In genomic region chr7:142628945-142629344, GRCh38 we compare ENCODE assay signal across 30 cellular contexts.
"Had no signal": no experiment of that assay in that cellular context is flagged by ENCODE, and none has a peak within 500 bp of the region (broad histone marks: within the 10 kb centered on the region; RNA-seq: fewer than 3 reads in every experiment).

No MANE protein-coding gene starts in this region.

- H3K36me3 Mint-ChIP-seq: activated naive CD4-positive, alpha-beta T cell treated with anti-CD3 and anti-CD28 coated beads, Interleukin-2, amount 50 U/mL, for 24 hours; activated naive CD8-positive, alpha-beta T cell treated with anti-CD3 and anti-CD28 coated beads for 36 hours had no signal

- ATAC-seq: activated CD4-positive, CD25-positive, alpha-beta regulatory T cell treated with anti-CD3 and anti-CD28 coated beads, Interleukin-2, amount 50 U/mL, for 24 hours; activated CD8-positive, alpha-beta T cell treated with anti-CD3 and anti-CD28 coated beads for 36 hours; activated naive CD8-positive, alpha-beta T cell treated with anti-CD3 and anti-CD28 coated beads, Interleukin-2, amount 50 U/mL, for 24 hours; activated T-cell treated with anti-CD3 and anti-CD28 coated beads, Interleukin-2, amount 50 U/mL, for 4 hours; gastroesophageal sphincter had no signal

- H3K36me3 ChIP-seq: adrenal gland, colonic mucosa, esophagus squamous epithelium, gastroesophageal sphincter, heart right ventricle, WERI-Rb-1 had no signal

- H3K27me3 Mint-ChIP-seq: activated naive CD4-positive, alpha-beta T cell treated with anti-CD3 and anti-CD28 coated beads, Interleukin-2, amount 50 U/mL, for 24 hours had no signal

- H3K9me3 ChIP-seq: adrenal gland, body of pancreas, colonic mucosa, esophagus squamous epithelium, gastroesophageal sphincter, heart right ventricle had no signal

- FAIRE-seq: endometrium had no signal

- H3K4me3 Mint-ChIP-seq: activated B cell treated with CpG ODN at 0.5 μM for 24 hours; activated CD8-positive, alpha-beta T cell treated with anti-CD3 and anti-CD28 coated beads for 36 hours; activated naive CD4-positive, alpha-beta T cell treated with anti-CD3 and anti-CD28 coated beads for 36 hours; activated naive CD4-positive, alpha-beta T cell treated with anti-CD3 and anti-CD28 coated beads, Interleukin-2, amount 50 U/mL, for 24 hours; activated naive CD8-positive, alpha-beta T cell treated with anti-CD3 and anti-CD28 coated beads for 36 hours; activated naive CD8-positive, alpha-beta T cell treated with anti-CD3 and anti-CD28 coated beads, Interleukin-2, amount 50 U/mL, for 24 hours; activated T-cell treated with anti-CD3 and anti-CD28 coated beads, Interleukin-2, amount 50 U/mL, for 4 hours; T-helper 1 cell treated with Interleukin-12 subunit alpha and Interleukin-12 subunit beta and Interleukin-4 antibody, amounts not matched to agents 30 μg/mL and 1 μg/mL, for 36 hours had no signal

- H3K9me3 Mint-ChIP-seq: activated B cell treated with CpG ODN at 0.5 μM for 24 hours; activated CD8-positive, alpha-beta T cell treated with anti-CD3 and anti-CD28 coated beads for 36 hours; activated naive CD4-positive, alpha-beta T cell treated with anti-CD3 and anti-CD28 coated beads for 36 hours; activated naive CD4-positive, alpha-beta T cell treated with anti-CD3 and anti-CD28 coated beads, Interleukin-2, amount 50 U/mL, for 24 hours; activated naive CD8-positive, alpha-beta T cell treated with anti-CD3 and anti-CD28 coated beads for 36 hours; activated naive CD8-positive, alpha-beta T cell treated with anti-CD3 and anti-CD28 coated beads, Interleukin-2, amount 50 U/mL, for 24 hours; activated T-cell treated with anti-CD3 and anti-CD28 coated beads, Interleukin-2, amount 50 U/mL, for 4 hours; activated T-helper 2 cell treated with anti-CD3 and anti-CD28 coated beads, Interferon-gamma antibody, Interleukin-2, Interleukin-4, amounts not matched to agents 10 μg/mL and 5 μg/mL and 100 μg/mL, durations not matched to agents 14 hours and 24 hours and 36 hours; T-helper 1 cell treated with Interleukin-12 subunit alpha and Interleukin-12 subunit beta and Interleukin-4 antibody, amounts not matched to agents 30 μg/mL and 1 μg/mL, for 36 hours had no signal

- H3K27ac ChIP-seq: adrenal gland, colonic mucosa, epithelial cell of prostate, esophagus squamous epithelium, gastroesophageal sphincter, heart right ventricle, WERI-Rb-1 had no signal

- DNase-seq: activated B cell treated with CpG ODN at 0.5 μM for 24 hours; activated CD4-positive, alpha-beta T cell treated with anti-CD3 and anti-CD28 coated beads for 48 hours; activated CD4-positive, alpha-beta T cell treated with anti-CD3 and anti-CD28 coated beads, Interleukin-2, amount 50 U/mL, for 1 hour; activated CD4-positive, alpha-beta T cell treated with anti-CD3 and anti-CD28 coated beads, Interleukin-2, amount 50 U/mL, for 48 hours; activated CD8-positive, alpha-beta memory T cell treated with anti-CD3 and anti-CD28 coated beads for 24 hours; activated CD8-positive, alpha-beta T cell treated with anti-CD3 and anti-CD28 coated beads for 36 hours; activated effector memory CD4-positive, alpha-beta T cell treated with anti-CD3 and anti-CD28 coated beads, Interleukin-2, amount 50 U/mL, for 16 hours; activated naive CD4-positive, alpha-beta T cell treated with anti-CD3 and anti-CD28 coated beads for 36 hours; activated naive CD8-positive, alpha-beta T cell treated with anti-CD3 and anti-CD28 coated beads for 36 hours; activated naive CD8-positive, alpha-beta T cell treated with anti-CD3 and anti-CD28 coated beads, Interleukin-2, amount 50 U/mL, for 24 hours; activated T-cell treated with anti-CD3 and anti-CD28 coated beads, Interleukin-2, amount 50 U/mL, for 4 hours; adrenal gland; amygdala; aorta; body of pancreas; caudate nucleus; colonic mucosa; effector CD8-positive, alpha-beta T cell; esophagus squamous epithelium; foreskin melanocyte; heart right ventricle; T-helper 9 cell; WERI-Rb-1 had no signal

- H3K4me1 ChIP-seq: adrenal gland, colonic mucosa, esophagus squamous epithelium, gastroesophageal sphincter, heart right ventricle had no signal

- H3K27ac Mint-ChIP-seq: activated B cell treated with CpG ODN at 0.5 μM for 24 hours; activated CD8-positive, alpha-beta T cell treated with anti-CD3 and anti-CD28 coated beads for 36 hours; activated naive CD4-positive, alpha-beta T cell treated with anti-CD3 and anti-CD28 coated beads for 36 hours; activated naive CD4-positive, alpha-beta T cell treated with anti-CD3 and anti-CD28 coated beads, Interleukin-2, amount 50 U/mL, for 24 hours; activated naive CD8-positive, alpha-beta T cell treated with anti-CD3 and anti-CD28 coated beads for 36 hours; activated naive CD8-positive, alpha-beta T cell treated with anti-CD3 and anti-CD28 coated beads, Interleukin-2, amount 50 U/mL, for 24 hours; activated T-helper 2 cell treated with anti-CD3 and anti-CD28 coated beads, Interferon-gamma antibody, Interleukin-2, Interleukin-4, amounts not matched to agents 10 μg/mL and 5 μg/mL and 100 μg/mL, durations not matched to agents 14 hours and 24 hours and 36 hours; T-helper 1 cell treated with Interleukin-12 subunit alpha and Interleukin-12 subunit beta and Interleukin-4 antibody, amounts not matched to agents 30 μg/mL and 1 μg/mL, for 36 hours had no signal

- H3K4me3 ChIP-seq: adrenal gland, body of pancreas, colonic mucosa, esophagus squamous epithelium, gastroesophageal sphincter, heart right ventricle had no signal

- H3K27me3 ChIP-seq: adrenal gland, body of pancreas, colonic mucosa had no signal
